In the genomic region with DNA sequence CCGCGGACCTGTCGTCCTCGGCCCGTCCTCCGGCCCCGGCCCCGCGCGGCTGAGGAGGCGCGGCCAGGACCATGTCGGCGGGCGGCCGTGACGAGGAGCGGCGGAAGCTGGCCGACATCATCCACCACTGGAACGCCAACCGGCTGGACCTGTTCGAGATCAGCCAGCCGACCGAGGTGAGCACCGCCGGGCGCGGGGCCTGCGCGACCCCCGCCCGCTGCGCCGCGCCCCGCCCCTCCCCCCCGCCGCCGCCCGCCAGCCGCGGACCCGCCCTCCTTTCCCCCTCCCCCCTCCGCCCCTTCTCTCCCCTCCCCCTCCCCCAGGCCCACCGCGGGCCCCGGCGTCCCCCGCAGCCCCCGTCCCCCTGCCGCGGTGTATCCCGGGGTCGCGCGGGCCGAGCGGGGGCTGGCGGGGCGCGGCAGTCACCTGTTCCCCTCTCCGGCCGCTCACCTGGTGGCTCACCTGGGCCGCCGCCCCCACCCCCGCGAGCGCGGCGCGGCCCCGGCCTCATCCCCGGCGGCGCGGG, we compare ENCODE assay signal across 8 cellular contexts. TPM values are rescaled to one million over a fixed set of nuclear protein-coding genes. Genes with fewer than 3 reads are reported as not detected.
DNase-seq lines count a peak whose midpoint lies in the region; ATAC-seq lines count a peak whose summit lies in the region.

No MANE protein-coding gene starts in this region.

- peak overlapping the region; percentile 84 to 90 for H3K4me3 Mint-ChIP-seq in activated T-cell treated with anti-CD3 and anti-CD28 coated beads, Interleukin-2, amount 50 U/mL, for 72 hours

- H3K9me3 Mint-ChIP-seq in activated T-cell treated with anti-CD3 and anti-CD28 coated beads, Interleukin-2, amount 50 U/mL, for 72 hours: no peaks in the 10 kb centered on the region

- peaks cover 70% of the 10 kb centered on the region for H3K27me3 Mint-ChIP-seq in activated T-cell treated with anti-CD3 and anti-CD28 coated beads, Interleukin-2, amount 50 U/mL, for 72 hours (ENCODE audit: low read depth)

- peak; percentile 76 for DNase-seq in DMS53 (lab: John Stamatoyannopoulos, UW)
- DNase-seq in DMS53 treated with DMSO at 0.1 percent for 48 hours (lab: John Stamatoyannopoulos, UW; ENCODE audit: unreplicated experiment): no peak
- peak; percentile 38 to 42 for DNase-seq in activated T-cell treated with anti-CD3 and anti-CD28 coated beads, Interleukin-2, amount 50 U/mL, for 72 hours
- peak in 5 of 49 donors; percentile 22 to 80 (median 41) for DNase-seq in substantia nigra (lab: John Stamatoyannopoulos, UW)

- H3K4me1 Mint-ChIP-seq in activated T-cell treated with anti-CD3 and anti-CD28 coated beads, Interleukin-2, amount 50 U/mL, for 72 hours (ENCODE audit: low read depth): peaks cover 42% of the 10 kb centered on the region

- H3K4me3 ChIP-seq in iPS-18c (ENCODE audit: insufficient read depth, low read depth, low read length): peak overlapping the region; percentile 67; the same call in 1 of the 2 replicates

- H3K27ac ChIP-seq in substantia nigra (ENCODE audit: low read depth, low read length, poor library complexity, severe bottlenecking): peak overlapping the region; percentile 63

- H3K36me3 Mint-ChIP-seq in activated T-cell treated with anti-CD3 and anti-CD28 coated beads, Interleukin-2, amount 50 U/mL, for 72 hours (ENCODE audit: insufficient read depth in 2 of 2): peaks cover 3 to 10% of the 10 kb centered on the region in 2 donors

- ATAC-seq in GM21381 (IDR thresholded peaks at IDR 0.05; ENCODE audit: unreplicated experiment): peak; percentile 30
- peak; percentile 43 for ATAC-seq in HG03520 (IDR thresholded peaks at IDR 0.05; ENCODE audit: unreplicated experiment)
- peak; percentile 61 to 63 for ATAC-seq in activated T-cell treated with anti-CD3 and anti-CD28 coated beads, Interleukin-2, amount 50 U/mL, for 72 hours (replicated peaks in 1 of 2)
- ATAC-seq in HG03378 (IDR thresholded peaks at IDR 0.05; ENCODE audit: unreplicated experiment): no peak

- H3K9me3 ChIP-seq in iPS-18c (ENCODE audit: control insufficient read depth, insufficient read depth, low read length): no peaks in the 10 kb centered on the region

- no peak overlapping the region for H3K27ac Mint-ChIP-seq in activated T-cell treated with anti-CD3 and anti-CD28 coated beads, Interleukin-2, amount 50 U/mL, for 72 hours

RNA-seq across cellular contexts. Expression of a gene that starts 0.4 kb away (rescaled TPM):
- 10 to 100 TPM; 21.6 to 31.9 TPM for total RNA-seq in activated T-cell treated with anti-CD3 and anti-CD28 coated beads, Interleukin-2, amount 50 U/mL, for 72 hours
